ENCODE assay signal across 8 cellular contexts in the genomic region with DNA sequence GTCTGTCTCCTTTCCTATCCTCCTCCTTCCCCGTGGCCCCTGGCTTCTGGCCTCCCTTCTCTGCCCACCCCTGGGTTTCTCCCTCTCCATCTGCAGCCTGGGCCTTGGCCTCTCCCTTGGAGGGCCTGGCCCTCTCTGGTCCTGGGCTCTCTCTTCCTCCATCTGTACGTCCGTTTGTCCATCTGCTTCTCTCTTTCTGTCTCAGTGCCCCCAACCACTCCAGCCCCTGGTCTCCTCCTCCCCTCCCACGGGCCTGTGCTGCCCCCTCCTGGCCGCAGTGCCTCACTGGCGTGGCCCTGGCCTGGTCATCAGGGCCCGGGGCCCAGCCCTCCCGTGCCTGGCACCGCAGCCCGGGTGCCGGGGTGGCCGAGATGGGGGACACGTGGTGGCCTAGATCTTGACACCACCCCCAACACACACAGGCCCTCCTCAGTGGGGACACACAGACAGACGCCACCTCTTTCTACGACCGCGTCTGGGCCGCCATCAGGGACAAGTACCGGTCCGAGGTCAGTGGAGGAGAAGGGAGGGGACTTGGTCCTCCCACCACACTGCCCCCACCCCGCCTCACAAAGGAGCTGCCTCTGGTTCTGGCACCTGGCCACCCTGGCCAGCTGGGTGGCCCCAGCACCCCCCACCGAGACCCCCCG. TPM values are rescaled to one million over a fixed set of nuclear protein-coding genes. Genes with fewer than 3 reads are reported as not detected.
DNase-seq lines count a peak whose midpoint lies in the region; TF ChIP-seq lines count a peak whose summit lies in the region.

No MANE protein-coding gene starts in this region.

- CTCF ChIA-PET in Calu3 (lab: Charles Lee): no interaction called here

- BruUV-seq in Calu3 (replicated peaks; lab: Mats Ljungman, UMichigan): no TSS peak

- H3K27ac Mint-ChIP-seq in Calu3 (ENCODE audit: unreplicated experiment): no peak overlapping the region

- H3K36me3 ChIP-seq in neutrophil: peaks cover 92% of the 10 kb centered on the region

- intact Hi-C loops in Calu3 (cut with micrococcal nuclease; ENCODE audit: unreplicated experiment): loop anchor here (10.0 kb wide), 1 partner anchor 152 kb away; a partner anchor contains a TSS

- H3K4me1 ChIP-seq in neutrophil (ENCODE audit: control insufficient read depth in 1 of 2, insufficient read depth in 1 of 2, low read depth in 1 of 2, low read length in 1 of 2): no peaks in the 10 kb centered on the region

- no peak overlapping the region for H3K4me3 Mint-ChIP-seq in Calu3 (ENCODE audit: low read depth, unreplicated experiment)

- no peaks in the 10 kb centered on the region for H3K9me3 ChIP-seq in neutrophil

- H3K4me3 ChIP-seq in fibroblast of pulmonary artery (replicated peaks; ENCODE audit: low read depth, low read length): no peak overlapping the region
- H3K4me3 ChIP-seq in neutrophil (ENCODE audit: low read depth in 1 of 2, low read length in 1 of 2): no peak overlapping the region

- in situ Hi-C loops in KBM-7 (cut with MboI; ENCODE audit: low pct_unique_long_range_greater_than_20kb, low sequenced_read_pairs): no loop called here

- DNase-seq in Calu3 (peak; percentile 60), KBM-7 (peak; percentile 37), fibroblast of pulmonary artery (ENCODE audit: low read depth) (peak; percentile 33), NCI-H345 (lab: John Stamatoyannopoulos, UW) (no peak), HT-29 (ENCODE audit: low spot score) (no peak), GOT3 (lab: John Stamatoyannopoulos, UW) (no peak)
- DNase-seq in activated T-cell treated with anti-CD3 and anti-CD28 coated beads, Interleukin-2, amount 50 U/mL, for 1 hour: peak; percentile 61

- H3K27me3 ChIP-seq in neutrophil: peaks cover 4% of the 10 kb centered on the region

- no peaks in the 10 kb centered on the region for H3K4me1 Mint-ChIP-seq in Calu3 (ENCODE audit: low read depth, unreplicated experiment)

- peak; percentile 45 for TF ChIP-seq CTCF in Calu3 (IDR thresholded peaks at IDR 0.05; ENCODE audit: unreplicated experiment)
- TF ChIP-seq CTCF in fibroblast of pulmonary artery (IDR thresholded peaks at IDR 0.05; ENCODE audit: low read length, missing control alignments): peak; percentile 69
- peak; percentile 80 for TF ChIP-seq CTCF in neutrophil (IDR thresholded peaks at IDR 0.05)

- peaks cover 20% of the 10 kb centered on the region for H3K36me3 Mint-ChIP-seq in Calu3 (ENCODE audit: insufficient read depth, unreplicated experiment)

- no peaks in the 10 kb centered on the region for H3K9me3 Mint-ChIP-seq in Calu3 (ENCODE audit: low read depth, unreplicated experiment)

- H3K27me3 Mint-ChIP-seq in Calu3 (ENCODE audit: unreplicated experiment): no peaks in the 10 kb centered on the region

- H3K27ac ChIP-seq in neutrophil: no peak overlapping the region

RNA-seq across cellular contexts. Expression of a gene that starts 11.3 kb away (rescaled TPM):
- 298 and 318 TPM in 2 replicates for total RNA-seq in Calu3 (2022)
- 145 and 159 TPM in 2 replicates for total RNA-seq in HT-29 (2014; rRNA removed; shearing (Covaris generic))

RNA-seq across cellular contexts. Expression of a gene that starts 11.9 kb away (rescaled TPM):
- total RNA-seq in Calu3 (2022): not detected in 2 replicates
- not detected in 2 replicates for total RNA-seq in HT-29 (2014; rRNA removed; shearing (Covaris generic))

RNA-seq across cellular contexts. Expression of a gene that starts 27.7 kb away (rescaled TPM):
- total RNA-seq in Calu3 (2022): 83.1 and 84.1 TPM in 2 replicates
- 69.4 and 71.5 TPM in 2 replicates for total RNA-seq in HT-29 (2014; rRNA removed; shearing (Covaris generic))

RNA-seq across cellular contexts. Expression of a gene that starts 34.1 kb away (rescaled TPM):
- not detected in 2 replicates for total RNA-seq in Calu3 (2022)
- not detected in 2 replicates for total RNA-seq in HT-29 (2014; rRNA removed; shearing (Covaris generic))

RNA-seq across cellular contexts. Expression of a gene that starts 58.9 kb away (rescaled TPM):
- total RNA-seq in Calu3 (2022): 8.8 and 9.5 TPM in 2 replicates
- total RNA-seq in HT-29 (2014; rRNA removed; shearing (Covaris generic)): 7.5 and 9.8 TPM in 2 replicates

Comparison
In these comparisons a context has a peak if more than half of its experiments do, and no peak if none do; other contexts are left out.
1. DNase-seq: peak in Calu3 (single experiment), KBM-7 (single experiment), activated T-cell treated with anti-CD3 and anti-CD28 coated beads, Interleukin-2, amount 50 U/mL, for 1 hour (single experiment) and fibroblast of pulmonary artery (single experiment); none in NCI-H345 (single experiment), HT-29 (single experiment) and GOT3 (single experiment).
2. Peak in every context shown above with its lines, with median percentiles within 50 percentile points of each other: CTCF ChIP-seq.